ENCODE assay signal across 22 cellular contexts in the genomic region with DNA sequence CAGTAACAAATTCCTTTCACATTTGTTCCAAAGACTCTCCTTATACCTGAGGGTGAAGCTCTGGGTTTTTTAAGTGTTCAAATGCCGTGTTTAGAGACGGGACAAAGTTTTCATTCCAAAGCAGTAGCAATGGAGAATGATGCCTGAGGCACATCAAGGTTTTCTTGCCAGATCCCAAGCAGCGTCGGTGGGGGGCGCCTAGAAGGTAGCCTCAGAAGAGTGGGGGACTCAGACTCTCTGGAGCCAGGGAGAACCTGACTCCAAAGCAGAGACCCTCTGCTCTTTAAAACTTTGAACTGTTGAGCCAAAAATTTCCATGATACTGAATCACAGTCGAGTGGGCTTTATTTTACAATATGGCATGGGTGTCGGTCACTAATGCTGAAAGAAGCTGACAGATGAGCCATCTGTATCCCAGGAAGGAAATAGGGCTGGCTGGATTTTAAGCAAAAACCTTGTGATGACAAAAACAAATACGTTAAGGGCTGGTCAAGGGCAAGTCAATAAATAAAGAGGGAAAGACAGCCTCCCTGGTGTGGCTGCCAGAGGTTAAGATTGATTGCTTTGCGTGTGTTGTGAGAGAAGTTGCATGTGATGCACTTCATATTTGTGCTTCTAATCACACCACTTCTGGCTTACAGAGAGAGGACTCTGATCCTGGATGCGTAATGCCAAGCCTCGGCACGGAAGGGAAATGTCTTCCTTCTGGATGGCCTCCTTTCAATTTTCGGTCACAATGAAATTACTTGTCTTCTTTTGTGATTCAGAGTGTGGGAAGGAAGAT.
DNase-seq lines count a peak whose midpoint lies in the region; ATAC-seq, FAIRE-seq and TF ChIP-seq lines count a peak whose summit lies in the region.
"Had no signal": no experiment of that assay in that cellular context is flagged by ENCODE, and none has a peak within 500 bp of the region (broad histone marks: within the 10 kb centered on the region; RNA-seq: fewer than 3 reads in every experiment).

No MANE protein-coding gene starts in this region.

- FAIRE-seq in frontal cortex (lab: Jason Lieb, UNC) = no peak

- peaks cover 5% of the 10 kb centered on the region for H3K27me3 Mint-ChIP-seq in activated CD4-positive, alpha-beta T cell treated with anti-CD3 and anti-CD28 coated beads, Interleukin-2, amount 10 ng/mL, durations not matched to agents 24 days and 14 days
- H3K27me3 Mint-ChIP-seq: memory B cell had no signal

- H3K4me1 Mint-ChIP-seq in activated CD4-positive, alpha-beta T cell treated with anti-CD3 and anti-CD28 coated beads, Interleukin-2, amount 10 ng/mL, durations not matched to agents 24 days and 14 days = no peaks in the 10 kb centered on the region
- H3K4me1 Mint-ChIP-seq: memory B cell had no signal

- H3K36me3 ChIP-seq in Peyer's patch (no peaks in the 10 kb centered on the region), BE2C (no peaks in the 10 kb centered on the region)
- H3K36me3 ChIP-seq: gastrocnemius medialis, right lobe of liver, thyroid gland had no signal

- no peaks in the 10 kb centered on the region for H3K4me1 ChIP-seq in Peyer's patch
- H3K4me1 ChIP-seq in BE2C = peaks cover 10% of the 10 kb centered on the region
- H3K4me1 ChIP-seq: gastrocnemius medialis, right lobe of liver, thyroid gland had no signal

- TF ChIP-seq POLR2A in Peyer's patch (IDR thresholded peaks at IDR 0.05) = no peak

- ATAC-seq in GM21515 (IDR thresholded peaks at IDR 0.05; ENCODE audit: unreplicated experiment) = no peak
- ATAC-seq: gastrocnemius medialis had no signal

- no peaks in the 10 kb centered on the region for H3K36me3 Mint-ChIP-seq in activated CD4-positive, alpha-beta T cell treated with anti-CD3 and anti-CD28 coated beads, Interleukin-2, amount 10 ng/mL, durations not matched to agents 24 days and 14 days (ENCODE audit: low read depth)
- H3K36me3 Mint-ChIP-seq: memory B cell had no signal

- no peaks in the 10 kb centered on the region for H3K9me3 ChIP-seq in Peyer's patch
- H3K9me3 ChIP-seq in BE2C = no peaks in the 10 kb centered on the region
- H3K9me3 ChIP-seq: gastrocnemius medialis, right lobe of liver, thyroid gland had no signal

- intact Hi-C loops in activated CD4-positive, alpha-beta T cell treated with anti-CD3 and anti-CD28 coated beads, Interleukin-2, amount 10 ng/mL, durations not matched to agents 24 days and 14 days (cut with micrococcal nuclease) = no loop called here

- no peaks in the 10 kb centered on the region for H3K9me3 Mint-ChIP-seq in activated CD4-positive, alpha-beta T cell treated with anti-CD3 and anti-CD28 coated beads, Interleukin-2, amount 10 ng/mL, durations not matched to agents 24 days and 14 days
- H3K9me3 Mint-ChIP-seq: HFFc6, memory B cell had no signal

- H3K27ac Mint-ChIP-seq in activated CD4-positive, alpha-beta T cell treated with anti-CD3 and anti-CD28 coated beads, Interleukin-2, amount 10 ng/mL, durations not matched to agents 24 days and 14 days = no peak overlapping the region
- H3K27ac Mint-ChIP-seq: HFFc6, memory B cell had no signal

- DNase-seq in activated CD4-positive, alpha-beta T cell treated with anti-CD3 and anti-CD28 coated beads, Interleukin-2, amount 10 ng/mL, durations not matched to agents 24 days and 14 days = peak; percentile 40
- DNase-seq in activated CD4-positive, alpha-beta T cell treated with anti-CD3 and anti-CD28 coated beads for 1 hour = no peak
- peak; percentile 75 for DNase-seq in NCI-H69 (lab: John Stamatoyannopoulos, UW)
- DNase-seq in fibroblast of peridontal ligament (ENCODE audit: extremely low read depth) = peak; percentile 40
- no peak for DNase-seq in frontal cortex (ENCODE audit: low spot score in 2 of 2)
- no peak for DNase-seq in Peyer's patch
- DNase-seq in BE2C = no peak
- DNase-seq: activated CD4-positive, CD25-positive, alpha-beta regulatory T cell treated with anti-CD3 and anti-CD28 coated beads, Interleukin-2, amount 50 U/mL, for 72 hours; activated CD8-positive, alpha-beta memory T cell treated with anti-CD3 and anti-CD28 coated beads, Interleukin-2, amount 50 U/mL, for 48 hours; activated naive CD4-positive, alpha-beta T cell treated with Interleukin-2 at 50 U/mL for 16 hours; AML-193; effector CD4-positive, alpha-beta T cell; gastrocnemius medialis; HFFc6; KG1; NCI-H1436 treated with DMSO at 0.1 percent for 48 hours; NCI-H526 treated with DMSO at 0.1 percent for 48 hours; nucleus accumbens; right lobe of liver; thyroid gland had no signal

- no peaks in the 10 kb centered on the region for H3K27me3 ChIP-seq in Peyer's patch
- H3K27me3 ChIP-seq in BE2C = no peaks in the 10 kb centered on the region
- H3K27me3 ChIP-seq: gastrocnemius medialis, right lobe of liver, thyroid gland had no signal

- H3K27ac ChIP-seq in Peyer's patch = no peak overlapping the region
- H3K27ac ChIP-seq: gastrocnemius medialis, right lobe of liver, thyroid gland had no signal

- H3K4me3 ChIP-seq in Peyer's patch = no peak overlapping the region
- H3K4me3 ChIP-seq in BE2C (ENCODE audit: low read depth, low read length) = no peak overlapping the region
- H3K4me3 ChIP-seq: gastrocnemius medialis, right lobe of liver, thyroid gland had no signal

- no peak for TF ChIP-seq CTCF in Peyer's patch (IDR thresholded peaks at IDR 0.05)
- no peak for TF ChIP-seq CTCF in BE2C (IDR thresholded peaks at IDR 0.05; ENCODE audit: low read depth, low read length)

- no peak overlapping the region for H3K4me3 Mint-ChIP-seq in activated CD4-positive, alpha-beta T cell treated with anti-CD3 and anti-CD28 coated beads, Interleukin-2, amount 10 ng/mL, durations not matched to agents 24 days and 14 days
- H3K4me3 Mint-ChIP-seq: HFFc6, memory B cell had no signal

Comparison
In these comparisons a context has a peak if more than half of its experiments do, and no peak if none do; other contexts are left out.
1. DNase-seq: peak in activated CD4-positive, alpha-beta T cell treated with anti-CD3 and anti-CD28 coated beads, Interleukin-2, amount 10 ng/mL, durations not matched to agents 24 days and 14 days (single experiment), NCI-H69 (single experiment) and fibroblast of peridontal ligament (single experiment); none in activated CD4-positive, alpha-beta T cell treated with anti-CD3 and anti-CD28 coated beads for 1 hour (single experiment), frontal cortex (0 of 2), Peyer's patch (0 of 3) and BE2C (single experiment).